Comparison of ENCODE assay signal across 9 cellular contexts in genomic region chr2:199581935-199582336, GRCh38.
DNase-seq lines count a peak whose midpoint lies in the region; ATAC-seq, FAIRE-seq and TF ChIP-seq lines count a peak whose summit lies in the region.
"Had no signal": no experiment of that assay in that cellular context is flagged by ENCODE, and none has a peak within 500 bp of the region (broad histone marks: within the 10 kb centered on the region; RNA-seq: fewer than 3 reads in every experiment).

No MANE protein-coding gene starts in this region.

- no peak overlapping the region for H3K9ac ChIP-seq in Loucy (ENCODE audit: low read depth, low read length, poor library complexity, severe bottlenecking)

- FAIRE-seq in H54 (lab: Jason Lieb, UNC): no peak

- peak; percentile 10 for DNase-seq in A172 (ENCODE audit: low spot score)
- DNase-seq in epithelial cell of esophagus (ENCODE audit: low read depth): no peak
- no peak for DNase-seq in nephron progenitor cell
- DNase-seq in DMS53 treated with DMSO at 0.1 percent for 48 hours (lab: John Stamatoyannopoulos, UW; ENCODE audit: unreplicated experiment): no peak
- no peak for DNase-seq in H54 (ENCODE audit: insufficient read length, low spot score)
- DNase-seq in NCI-H1417 treated with DMSO at 0.1 percent for 48 hours (lab: John Stamatoyannopoulos, UW): no peak
- DNase-seq in activated CD8-positive, alpha-beta T cell treated with anti-CD3 and anti-CD28 coated beads, Interleukin-2, amount 10 ng/mL, durations not matched to agents 7 days and 5 days: no peak
- DNase-seq: stimulated activated CD4-positive, alpha-beta T cell treated with anti-CD3 and anti-CD28 coated beads, Interleukin-4, amount 100 ng/mL, for 24 hours had no signal

- H3K36me3 Mint-ChIP-seq in nephron progenitor cell (ENCODE audit: low read depth): no peaks in the 10 kb centered on the region
- no peaks in the 10 kb centered on the region for H3K36me3 Mint-ChIP-seq in activated CD8-positive, alpha-beta T cell treated with anti-CD3 and anti-CD28 coated beads, Interleukin-2, amount 10 ng/mL, durations not matched to agents 7 days and 5 days (ENCODE audit: low read depth)

- POLR2A ChIA-PET in activated CD8-positive, alpha-beta T cell treated with anti-CD3 and anti-CD28 coated beads, Interleukin-2, amount 10 ng/mL, durations not matched to agents 7 days and 5 days (lab: Charles Lee): no interaction called here

- TF ChIP-seq POLR2A in H54 (IDR thresholded peaks at IDR 0.05; ENCODE audit: low read depth, low read length): no peak

- no peaks in the 10 kb centered on the region for H3F3A ChIP-seq in Loucy (ENCODE audit: low read depth)

- H3K4me1 ChIP-seq in Loucy (ENCODE audit: insufficient read depth, low read length, poor library complexity, severe bottlenecking): no peaks in the 10 kb centered on the region

- peaks cover 53% of the 10 kb centered on the region for H3K4me1 Mint-ChIP-seq in nephron progenitor cell
- peaks cover 3% of the 10 kb centered on the region for H3K4me1 Mint-ChIP-seq in activated CD8-positive, alpha-beta T cell treated with anti-CD3 and anti-CD28 coated beads, Interleukin-2, amount 10 ng/mL, durations not matched to agents 7 days and 5 days (ENCODE audit: low read depth)

- no peaks in the 10 kb centered on the region for H3K79me2 ChIP-seq in Loucy (ENCODE audit: insufficient read depth, low read length)

- H3K27ac Mint-ChIP-seq in nephron progenitor cell: peak overlapping the region; percentile 5
- H3K27ac Mint-ChIP-seq in activated CD8-positive, alpha-beta T cell treated with anti-CD3 and anti-CD28 coated beads, Interleukin-2, amount 10 ng/mL, durations not matched to agents 7 days and 5 days: no peak overlapping the region

- H3K9me3 Mint-ChIP-seq in nephron progenitor cell: no peaks in the 10 kb centered on the region
- no peaks in the 10 kb centered on the region for H3K9me3 Mint-ChIP-seq in activated CD8-positive, alpha-beta T cell treated with anti-CD3 and anti-CD28 coated beads, Interleukin-2, amount 10 ng/mL, durations not matched to agents 7 days and 5 days (ENCODE audit: insufficient read depth)

- H3K4me3 ChIP-seq in Loucy (ENCODE audit: low read length, poor library complexity, severe bottlenecking) (no peak overlapping the region), epithelial cell of esophagus (ENCODE audit: low read length) (peak overlapping the region; percentile 20)

- H4K20me1 ChIP-seq in Loucy (ENCODE audit: insufficient read depth, low read length, poor library complexity, severe bottlenecking): no peaks in the 10 kb centered on the region

- H3K9me3 ChIP-seq in Loucy (ENCODE audit: insufficient read depth, low read depth, low read length): no peaks in the 10 kb centered on the region

- H3K36me3 ChIP-seq in Loucy (ENCODE audit: insufficient read depth, low read length): no peaks in the 10 kb centered on the region

- TF ChIP-seq CTCF in Loucy (conservative IDR thresholded peaks at IDR 0.05; ENCODE audit: low read length): no peak
- TF ChIP-seq CTCF in epithelial cell of esophagus (IDR thresholded peaks at IDR 0.05; ENCODE audit: insufficient read depth, low read depth, low read length, missing control alignments): no peak
- TF ChIP-seq CTCF in nephron progenitor cell (IDR thresholded peaks at IDR 0.05): no peak

- no peaks in the 10 kb centered on the region for H3K9me2 ChIP-seq in Loucy (replicated peaks; ENCODE audit: low read depth, low read length)

- H3K4me2 ChIP-seq in Loucy (ENCODE audit: low read depth, low read length, poor library complexity, severe bottlenecking): no peak overlapping the region

- no peak for ATAC-seq in activated CD8-positive, alpha-beta T cell treated with anti-CD3 and anti-CD28 coated beads, Interleukin-2, amount 10 ng/mL, durations not matched to agents 7 days and 5 days

- peaks cover 8% of the 10 kb centered on the region for H3K27me3 Mint-ChIP-seq in nephron progenitor cell (ENCODE audit: low read depth, poor library complexity)
- H3K27me3 Mint-ChIP-seq in activated CD8-positive, alpha-beta T cell treated with anti-CD3 and anti-CD28 coated beads, Interleukin-2, amount 10 ng/mL, durations not matched to agents 7 days and 5 days (ENCODE audit: low read depth): peaks cover 9% of the 10 kb centered on the region

- H2AFZ ChIP-seq in Loucy (ENCODE audit: low read length): peak overlapping the region; percentile 22; the same call in 1 of the 2 replicates

- no peaks in the 10 kb centered on the region for H3K27me3 ChIP-seq in Loucy (ENCODE audit: insufficient read depth, low read length, poor library complexity, severe bottlenecking)

- CTCF ChIA-PET in activated CD8-positive, alpha-beta T cell treated with anti-CD3 and anti-CD28 coated beads, Interleukin-2, amount 10 ng/mL, durations not matched to agents 7 days and 5 days (lab: Charles Lee): interaction anchor here (1.6 kb wide), 1 partner anchor 15 kb away, joined by 6 read pairs; no protein-coding TSS in a partner anchor

- peak overlapping the region; percentile 71 for H3K4me3 Mint-ChIP-seq in nephron progenitor cell
- H3K4me3 Mint-ChIP-seq in activated CD8-positive, alpha-beta T cell treated with anti-CD3 and anti-CD28 coated beads, Interleukin-2, amount 10 ng/mL, durations not matched to agents 7 days and 5 days: no peak overlapping the region
